ENCODE assay signal across 13 cellular contexts in the genomic region with DNA sequence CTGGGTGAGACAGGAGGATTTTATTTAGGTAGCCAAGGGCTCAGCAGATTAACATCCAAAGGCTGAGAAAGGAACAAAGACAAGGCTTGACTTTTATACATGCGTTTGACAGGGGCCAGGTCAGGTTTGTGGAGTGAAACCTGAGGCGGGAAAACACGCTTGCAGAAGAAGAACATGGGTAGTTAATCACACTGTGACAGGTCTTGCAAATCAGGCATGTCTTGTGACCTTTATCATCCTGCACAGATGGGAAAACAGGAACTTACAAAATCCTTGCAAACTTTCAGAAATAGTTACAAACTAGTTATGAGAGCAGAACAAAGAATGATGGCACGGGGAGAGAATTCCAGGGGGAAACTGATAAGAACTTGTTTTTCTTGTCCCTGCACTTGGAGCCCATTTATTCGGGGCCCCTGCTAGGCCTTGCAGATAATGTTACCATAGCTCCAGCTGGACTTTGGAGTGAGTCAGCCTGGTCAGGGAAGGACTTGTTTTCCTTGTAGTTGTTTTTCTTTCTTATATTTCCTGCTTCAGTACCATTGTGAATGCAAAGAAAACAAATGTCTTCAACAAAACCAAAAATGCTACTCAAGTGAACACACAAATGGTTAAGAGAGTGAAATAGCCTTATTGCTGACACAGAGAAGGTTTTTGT.
DNase-seq lines count a peak whose midpoint lies in the region; ATAC-seq and TF ChIP-seq lines count a peak whose summit lies in the region.
"Had no signal": no experiment of that assay in that cellular context is flagged by ENCODE, and none has a peak within 500 bp of the region (broad histone marks: within the 10 kb centered on the region; RNA-seq: fewer than 3 reads in every experiment).

No MANE protein-coding gene starts in this region.

- CTCF ChIA-PET in PC-3 (lab: Charles Lee): no interaction called here

- H3K27me3 ChIP-seq in PC-3 (ENCODE audit: low read length): no peaks in the 10 kb centered on the region
- no peaks in the 10 kb centered on the region for H3K27me3 ChIP-seq in neuron (ENCODE audit: insufficient read depth, low read length)
- H3K27me3 ChIP-seq: heart left ventricle had no signal

- 0 out of 2 replicates have a peak overlapping the region, but pooled peaks have one; percentile 3 for H3K4me2 ChIP-seq in PC-3 (ENCODE audit: low read length)

- H3K9me3 ChIP-seq in PC-3 (ENCODE audit: low read length) (no peaks in the 10 kb centered on the region), neuron (ENCODE audit: low read length) (no peaks in the 10 kb centered on the region)
- H3K9me3 ChIP-seq: prostate gland had no signal

- no peaks in the 10 kb centered on the region for H3K9me2 ChIP-seq in PC-3 (replicated peaks; ENCODE audit: low read length)

- no peaks in the 10 kb centered on the region for H3F3A ChIP-seq in PC-3 (ENCODE audit: low read length, unreplicated experiment)

- H3K4me1 ChIP-seq in PC-3 (ENCODE audit: insufficient read depth, low read length) (peaks cover 13% of the 10 kb centered on the region), neuron (ENCODE audit: insufficient read depth, low read length) (peaks cover 20% of the 10 kb centered on the region)
- H3K4me1 ChIP-seq: heart left ventricle, prostate gland had no signal

- BruUV-seq in PC-3 (replicated peaks; lab: Mats Ljungman, UMichigan): no TSS peak

- 0 out of 2 replicates have a peak overlapping the region, but pooled peaks have one; percentile 1 for H3K27ac ChIP-seq in PC-3 (ENCODE audit: low read length)
- H3K27ac ChIP-seq: heart left ventricle, prostate gland had no signal

- H4K20me1 ChIP-seq in PC-3 (ENCODE audit: low read length): no peaks in the 10 kb centered on the region

- DNase-seq in GM04504 (ENCODE audit: low read depth) (peak; percentile 0), PC-3 (peak; percentile 57), epithelial cell of esophagus (ENCODE audit: low read depth) (peak; percentile 55), amygdala (lab: John Stamatoyannopoulos, UW) (no peak)
- DNase-seq in activated naive CD4-positive, alpha-beta T cell treated with anti-CD3 and anti-CD28 coated beads, Interleukin-2, amount 50 U/mL, for 16 hours: no peak
- DNase-seq in activated CD4-positive, alpha-beta T cell treated with anti-CD3 and anti-CD28 coated beads for 1 hour: no peak
- DNase-seq: activated gamma-delta T cell treated with Interleukin-2 at 50 U/mL for 16 hours, heart left ventricle, NCI-H2171 treated with DMSO at 0.1 percent for 48 hours, T-helper 9 cell had no signal

- intact Hi-C loops in PC-3 (cut with micrococcal nuclease): no loop called here

- TF ChIP-seq CTCF in PC-3 (conservative IDR thresholded peaks at IDR 0.05; ENCODE audit: low read depth, low read length): no peak
- no peak for TF ChIP-seq CTCF in epithelial cell of esophagus (IDR thresholded peaks at IDR 0.05; ENCODE audit: insufficient read depth, low read depth, low read length, missing control alignments)

- H3K36me3 ChIP-seq in PC-3 (ENCODE audit: low read depth, low read length) (no peaks in the 10 kb centered on the region), neuron (ENCODE audit: insufficient read depth, low read length) (no peaks in the 10 kb centered on the region)
- H3K36me3 ChIP-seq: heart left ventricle, prostate gland had no signal

- no peak overlapping the region for H3K9ac ChIP-seq in PC-3 (ENCODE audit: low read length)

- ATAC-seq in PC-3: peak; percentile 71
- no peak for ATAC-seq in GM21737 (IDR thresholded peaks at IDR 0.05; ENCODE audit: unreplicated experiment)

- H3K79me2 ChIP-seq in PC-3 (ENCODE audit: low read length): no peaks in the 10 kb centered on the region

- H3K4me3 ChIP-seq in PC-3 (ENCODE audit: low read length): no peak overlapping the region
- no peak overlapping the region for H3K4me3 ChIP-seq in epithelial cell of esophagus (ENCODE audit: low read length)
- no peak overlapping the region for H3K4me3 ChIP-seq in neuron (ENCODE audit: low read length)
- H3K4me3 ChIP-seq: heart left ventricle, prostate gland had no signal

- H2AFZ ChIP-seq in PC-3 (ENCODE audit: low read length) (peak overlapping the region; percentile 10; the same call in 1 of the 2 replicates), neuron (ENCODE audit: low read depth, low read length) (peak overlapping the region; percentile 61)

- POLR2A ChIA-PET in PC-3 (lab: Charles Lee; ENCODE audit: unreplicated experiment): no interaction called here

Comparison
In these comparisons a context has a peak if more than half of its experiments do, and no peak if none do; other contexts are left out.
1. DNase-seq: peak in GM04504 (single experiment), PC-3 (single experiment) and epithelial cell of esophagus (single experiment); none in activated naive CD4-positive, alpha-beta T cell treated with anti-CD3 and anti-CD28 coated beads, Interleukin-2, amount 50 U/mL, for 16 hours (single experiment), amygdala (0 of 56) and activated CD4-positive, alpha-beta T cell treated with anti-CD3 and anti-CD28 coated beads for 1 hour (single experiment).